Comparison of ENCODE assay signal across 8 cellular contexts in genomic region chr6:17703256-17703694, GRCh38. TPM values are rescaled to one million over a fixed set of nuclear protein-coding genes. Genes with fewer than 3 reads are reported as not detected.
DNase-seq lines count a peak whose midpoint lies in the region; ATAC-seq and TF ChIP-seq lines count a peak whose summit lies in the region.

No MANE protein-coding gene starts in this region.

- peaks cover 59% of the 10 kb centered on the region for H4K20me1 ChIP-seq in PC-9 (ENCODE audit: insufficient read depth)

- peaks cover 27% of the 10 kb centered on the region for H3F3A ChIP-seq in PC-9 (ENCODE audit: insufficient read depth, low read depth)

- no peaks in the 10 kb centered on the region; the same call in 1 of the 2 replicates for H3K36me3 ChIP-seq in PC-9 (ENCODE audit: low read depth)

- TF ChIP-seq CTCF in PC-9 (conservative IDR thresholded peaks at IDR 0.05), result no peak

- POLR2A ChIA-PET in PC-9 (lab: Charles Lee; ENCODE audit: unreplicated experiment), result no interaction called here

- H3K4me1 Mint-ChIP-seq in activated T-cell treated with anti-CD3 and anti-CD28 coated beads, Interleukin-2, amount 50 U/mL, for 72 hours (ENCODE audit: low read depth), result peaks cover 55% of the 10 kb centered on the region
- H3K4me1 Mint-ChIP-seq in effector memory CD8-positive, alpha-beta T cell (ENCODE audit: low read depth in 2 of 2), result peaks cover 36 to 48% of the 10 kb centered on the region in 2 donors

- no peaks in the 10 kb centered on the region for H3K27me3 Mint-ChIP-seq in activated T-cell treated with anti-CD3 and anti-CD28 coated beads, Interleukin-2, amount 50 U/mL, for 72 hours (ENCODE audit: low read depth)
- no peaks in the 10 kb centered on the region for H3K27me3 Mint-ChIP-seq in effector memory CD8-positive, alpha-beta T cell

- H3K9me3 Mint-ChIP-seq in activated T-cell treated with anti-CD3 and anti-CD28 coated beads, Interleukin-2, amount 50 U/mL, for 72 hours, result no peaks in the 10 kb centered on the region
- no peaks in the 10 kb centered on the region for H3K9me3 Mint-ChIP-seq in effector memory CD8-positive, alpha-beta T cell

- CTCF ChIA-PET in PC-9 (lab: Charles Lee), result interaction anchor here (0.7 kb wide), 1 partner anchor 571 kb away, joined by 3 read pairs; no protein-coding TSS in a partner anchor

- no peaks in the 10 kb centered on the region for H3K27me3 ChIP-seq in PC-9 (ENCODE audit: insufficient read depth, low read depth)

- peak in 1 of 2 donors; percentile 11 for ATAC-seq in activated T-cell treated with anti-CD3 and anti-CD28 coated beads, Interleukin-2, amount 50 U/mL, for 72 hours (replicated peaks in 1 of 2)
- no peak for ATAC-seq in effector memory CD8-positive, alpha-beta T cell (replicated peaks)
- no peak for ATAC-seq in HG02763 (IDR thresholded peaks at IDR 0.05; ENCODE audit: unreplicated experiment)

- H3K79me2 ChIP-seq in PC-9 (ENCODE audit: low read depth), result peaks cover 84% of the 10 kb centered on the region

- BruUV-seq in PC-9 (replicated peaks; lab: Mats Ljungman, UMichigan), result no TSS peak

- no peak overlapping the region for H2AFZ ChIP-seq in PC-9

- intact Hi-C loops in PC-9 (cut with micrococcal nuclease; ENCODE audit: unreplicated experiment), result loop anchor here (5.0 kb wide), 1 partner anchor 54 kb away; no protein-coding TSS in a partner anchor

- DNase-seq in activated T-cell treated with anti-CD3 and anti-CD28 coated beads, Interleukin-2, amount 50 U/mL, for 72 hours, result no peak
- no peak for DNase-seq in activated T-cell treated with anti-CD3 and anti-CD28 coated beads, Interleukin-2, amount 50 U/mL, for 48 hours
- DNase-seq in PC-9 (peak in 1 of 2 experiments; percentile 42), pons (ENCODE audit: low spot score) (peak; percentile 35), SW480 (ENCODE audit: low spot score) (no peak)
- no peak for DNase-seq in effector memory CD8-positive, alpha-beta T cell
- no peak for DNase-seq in activated CD4-positive, CD25-positive, alpha-beta regulatory T cell treated with anti-CD3 and anti-CD28 coated beads, Interleukin-2, amount 50 U/mL, for 72 hours

- no peaks in the 10 kb centered on the region for H3K9me2 ChIP-seq in PC-9 (ENCODE audit: insufficient read depth)

- peak overlapping the region; percentile 93 to 95 for H3K4me3 Mint-ChIP-seq in activated T-cell treated with anti-CD3 and anti-CD28 coated beads, Interleukin-2, amount 50 U/mL, for 72 hours
- peak overlapping the region; percentile 85 to 87 for H3K4me3 Mint-ChIP-seq in effector memory CD8-positive, alpha-beta T cell

- peaks cover 0 to 21% of the 10 kb centered on the region in 2 donors for H3K36me3 Mint-ChIP-seq in activated T-cell treated with anti-CD3 and anti-CD28 coated beads, Interleukin-2, amount 50 U/mL, for 72 hours (ENCODE audit: insufficient read depth in 2 of 2)
- H3K36me3 Mint-ChIP-seq in effector memory CD8-positive, alpha-beta T cell (ENCODE audit: insufficient read depth), result peaks cover 61% of the 10 kb centered on the region

- peak overlapping the region; percentile 82 for H3K27ac Mint-ChIP-seq in activated T-cell treated with anti-CD3 and anti-CD28 coated beads, Interleukin-2, amount 50 U/mL, for 72 hours
- H3K27ac Mint-ChIP-seq in effector memory CD8-positive, alpha-beta T cell, result peak overlapping the region in 1 of 2 donors; percentile 95

- peak overlapping the region; percentile 92 for H3K4me2 ChIP-seq in PC-9

- H3K9me3 ChIP-seq in PC-9 (ENCODE audit: insufficient read depth, low read depth), result no peaks in the 10 kb centered on the region

- peak overlapping the region; percentile 89 for H3K27ac ChIP-seq in PC-9

- peaks cover 24% of the 10 kb centered on the region for H3K4me1 ChIP-seq in PC-9 (replicated peaks; ENCODE audit: insufficient read depth)

- H3K4me3 ChIP-seq in PC-9, result peak overlapping the region; percentile 73

RNA-seq across cellular contexts. Expression of gene NUP153, which starts 3.5 kb away (rescaled TPM):
- 10 to 100 TPM; 59.0 to 61.4 TPM for total RNA-seq in activated T-cell treated with anti-CD3 and anti-CD28 coated beads, Interleukin-2, amount 50 U/mL, for 72 hours
- total RNA-seq in PC-9 (2021), result 50.7 and 74.1 TPM in 2 replicates
